ENCODE assay signal across 18 cellular contexts in the genomic region with DNA sequence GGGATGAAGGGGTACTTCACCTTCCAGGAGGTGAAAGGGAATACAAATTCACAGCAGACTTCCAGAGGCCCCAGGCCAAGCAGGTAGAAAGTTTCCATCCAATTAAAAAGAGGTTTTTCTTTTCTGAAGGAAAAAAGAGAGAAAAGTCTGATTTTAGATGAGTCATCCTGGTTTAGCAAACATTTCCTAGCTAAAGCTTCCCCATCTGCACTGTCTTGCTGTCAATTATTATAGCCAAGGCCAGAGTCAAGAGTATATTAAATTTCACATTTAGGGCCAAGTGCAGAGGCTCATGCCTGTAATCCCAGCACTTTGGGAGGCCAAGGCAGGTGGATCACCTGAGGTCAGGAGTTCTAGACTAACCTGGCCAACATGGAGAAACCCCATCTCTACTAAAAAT. TPM values are rescaled to one million over a fixed set of nuclear protein-coding genes. Genes with fewer than 3 reads are reported as not detected.
DNase-seq lines count a peak whose midpoint lies in the region; ATAC-seq and TF ChIP-seq lines count a peak whose summit lies in the region.
"Had no signal": no experiment of that assay in that cellular context is flagged by ENCODE, and none has a peak within 500 bp of the region (broad histone marks: within the 10 kb centered on the region; RNA-seq: fewer than 3 reads in every experiment).

No MANE protein-coding gene starts in this region.

- no peaks in the 10 kb centered on the region for H3K4me1 Mint-ChIP-seq in GM23338
- H3K4me1 Mint-ChIP-seq in chondrocyte (ENCODE audit: low read depth): peaks cover 17% of the 10 kb centered on the region
- no peaks in the 10 kb centered on the region for H3K4me1 Mint-ChIP-seq in activated CD4-positive, alpha-beta memory T cell treated with anti-CD3 and anti-CD28 coated beads, Interleukin-2, amount 10 ng/mL, durations not matched to agents 7 days and 5 days
- H3K4me1 Mint-ChIP-seq: natural killer cell had no signal

- H3K9me3 Mint-ChIP-seq in GM23338 (no peaks in the 10 kb centered on the region), chondrocyte (ENCODE audit: low read depth) (no peaks in the 10 kb centered on the region)
- H3K9me3 Mint-ChIP-seq in activated CD4-positive, alpha-beta memory T cell treated with anti-CD3 and anti-CD28 coated beads, Interleukin-2, amount 10 ng/mL, durations not matched to agents 7 days and 5 days: no peaks in the 10 kb centered on the region
- H3K9me3 Mint-ChIP-seq: activated T-cell treated with anti-CD3 and anti-CD28 coated beads, Interleukin-2, amount 50 U/mL, for 72 hours; CD4-positive, alpha-beta T cell; natural killer cell; stimulated activated naive CD8-positive, alpha-beta T cell treated with anti-CD3 and anti-CD28 coated beads, Interleukin-15, Interleukin-2, amounts not matched to agents 100 ng/mL and 50 ng/mL, for 24 hours; T-helper 2 cell treated with Interferon-gamma antibody and Interleukin-4, amounts not matched to agents 5 μg/mL and 100 μg/mL, for 36 hours had no signal

- no peaks in the 10 kb centered on the region for H3F3A ChIP-seq in GM23338 (replicated peaks; ENCODE audit: low read depth)

- no peak for ATAC-seq in GM23338
- peak in 2 of 4 donors; percentile 37 to 60 for ATAC-seq in psoas muscle
- ATAC-seq: activated T-cell treated with anti-CD3 and anti-CD28 coated beads, Interleukin-2, amount 50 U/mL, for 72 hours; esophagus mucosa; HCT116; natural killer cell had no signal

- H3K9me2 ChIP-seq in GM23338 (ENCODE audit: insufficient read depth): no peaks in the 10 kb centered on the region

- no peak for DNase-seq in GM23338 (ENCODE audit: low spot score)
- peak; percentile 74 for DNase-seq in NCI-H2196 (lab: John Stamatoyannopoulos, UW; ENCODE audit: unreplicated experiment)
- no peak for DNase-seq in chondrocyte (ENCODE audit: low spot score)
- no peak for DNase-seq in psoas muscle
- DNase-seq in activated CD4-positive, alpha-beta memory T cell treated with anti-CD3 and anti-CD28 coated beads, Interleukin-2, amount 10 ng/mL, durations not matched to agents 7 days and 5 days: no peak
- no peak for DNase-seq in superior temporal gyrus (ENCODE audit: extremely low spot score)
- no peak for DNase-seq in globus pallidus (ENCODE audit: low spot score)
- DNase-seq: activated CD4-positive, alpha-beta T cell treated with anti-CD3 and anti-CD28 coated beads for 48 hours; activated T-cell treated with anti-CD3 and anti-CD28 coated beads, Interleukin-2, amount 50 U/mL, for 72 hours; adrenal gland; CD4-positive, alpha-beta T cell; natural killer cell; NCI-H146 had no signal

- H3K4me1 ChIP-seq in GM23338 (ENCODE audit: insufficient read depth) (no peaks in the 10 kb centered on the region), psoas muscle (peaks cover 12% of the 10 kb centered on the region)
- H3K4me1 ChIP-seq: prostate gland had no signal

- H2AFZ ChIP-seq in GM23338: no peak overlapping the region

- H4K20me1 ChIP-seq in GM23338 (replicated peaks; ENCODE audit: insufficient read depth): no peaks in the 10 kb centered on the region

- no peaks in the 10 kb centered on the region for H3K79me2 ChIP-seq in GM23338 (replicated peaks; ENCODE audit: insufficient read depth)

- intact Hi-C loops in psoas muscle (cut with DNase I): no loop called here

- H3K4me3 ChIP-seq in GM23338 (no peak overlapping the region), psoas muscle (no peak overlapping the region)
- H3K4me3 ChIP-seq: adrenal gland, prostate gland had no signal

- H3K36me3 Mint-ChIP-seq in GM23338 (ENCODE audit: low read depth) (peaks cover 44% of the 10 kb centered on the region), chondrocyte (ENCODE audit: low read depth) (peaks cover 6% of the 10 kb centered on the region)
- peaks cover 32% of the 10 kb centered on the region for H3K36me3 Mint-ChIP-seq in activated CD4-positive, alpha-beta memory T cell treated with anti-CD3 and anti-CD28 coated beads, Interleukin-2, amount 10 ng/mL, durations not matched to agents 7 days and 5 days (ENCODE audit: low read depth)

- H3K4me2 ChIP-seq in GM23338: no peak overlapping the region

- TF ChIP-seq CTCF in GM23338 (conservative IDR thresholded peaks at IDR 0.05; ENCODE audit: low read depth in 2 of 2): no peak
- no peak for TF ChIP-seq CTCF in chondrocyte (IDR thresholded peaks at IDR 0.05)
- no peak for TF ChIP-seq CTCF in psoas muscle (IDR thresholded peaks at IDR 0.05)

- H3K27me3 Mint-ChIP-seq in GM23338 (ENCODE audit: insufficient read depth, low read depth, poor library complexity) (peaks cover 2% of the 10 kb centered on the region), chondrocyte (ENCODE audit: low read depth) (no peaks in the 10 kb centered on the region)
- H3K27me3 Mint-ChIP-seq in activated CD4-positive, alpha-beta memory T cell treated with anti-CD3 and anti-CD28 coated beads, Interleukin-2, amount 10 ng/mL, durations not matched to agents 7 days and 5 days: no peaks in the 10 kb centered on the region
- H3K27me3 Mint-ChIP-seq: CD4-positive, alpha-beta T cell; stimulated activated naive CD8-positive, alpha-beta T cell treated with anti-CD3 and anti-CD28 coated beads, Interleukin-15, Interleukin-2, amounts not matched to agents 100 ng/mL and 50 ng/mL, for 24 hours had no signal

- H3K36me3 ChIP-seq in GM23338 (ENCODE audit: insufficient read depth) (peaks cover 30% of the 10 kb centered on the region), psoas muscle (ENCODE audit: insufficient read depth in 1 of 2, low read depth in 1 of 2) (peaks cover 2 to 44% of the 10 kb centered on the region in 2 donors)

- H3K27ac ChIP-seq in GM23338 (ENCODE audit: low read depth) (no peak overlapping the region), psoas muscle (peak overlapping the region; percentile 38)

- H3K4me3 Mint-ChIP-seq in GM23338 (no peak overlapping the region), chondrocyte (ENCODE audit: unreplicated experiment) (no peak overlapping the region)
- no peak overlapping the region for H3K4me3 Mint-ChIP-seq in activated CD4-positive, alpha-beta memory T cell treated with anti-CD3 and anti-CD28 coated beads, Interleukin-2, amount 10 ng/mL, durations not matched to agents 7 days and 5 days
- H3K4me3 Mint-ChIP-seq: activated T-cell treated with anti-CD3 and anti-CD28 coated beads, Interleukin-2, amount 50 U/mL, for 72 hours; CD4-positive, alpha-beta T cell; natural killer cell; stimulated activated naive CD8-positive, alpha-beta T cell treated with anti-CD3 and anti-CD28 coated beads, Interleukin-15, Interleukin-2, amounts not matched to agents 100 ng/mL and 50 ng/mL, for 24 hours; T-helper 2 cell treated with Interferon-gamma antibody and Interleukin-4, amounts not matched to agents 5 μg/mL and 100 μg/mL, for 36 hours had no signal

- POLR2A ChIA-PET in activated CD4-positive, alpha-beta memory T cell treated with anti-CD3 and anti-CD28 coated beads, Interleukin-2, amount 10 ng/mL, durations not matched to agents 7 days and 5 days (lab: Charles Lee): no interaction called here

- no peaks in the 10 kb centered on the region for H3K9me3 ChIP-seq in psoas muscle
- H3K9me3 ChIP-seq: adrenal gland, prostate gland had no signal

- H3K27me3 ChIP-seq in GM23338 (ENCODE audit: insufficient read depth): no peaks in the 10 kb centered on the region
- no peaks in the 10 kb centered on the region for H3K27me3 ChIP-seq in psoas muscle (ENCODE audit: insufficient read depth in 3 of 3, low read length in 2 of 3)
- H3K27me3 ChIP-seq: adrenal gland had no signal

- CTCF ChIA-PET in activated CD4-positive, alpha-beta memory T cell treated with anti-CD3 and anti-CD28 coated beads, Interleukin-2, amount 10 ng/mL, durations not matched to agents 7 days and 5 days (lab: Charles Lee): no interaction called here

- H3K27ac Mint-ChIP-seq in GM23338: peak overlapping the region; percentile 59
- peak overlapping the region; percentile 23 for H3K27ac Mint-ChIP-seq in chondrocyte (ENCODE audit: unreplicated experiment)
- H3K27ac Mint-ChIP-seq in activated CD4-positive, alpha-beta memory T cell treated with anti-CD3 and anti-CD28 coated beads, Interleukin-2, amount 10 ng/mL, durations not matched to agents 7 days and 5 days: no peak overlapping the region
- H3K27ac Mint-ChIP-seq: activated T-cell treated with anti-CD3 and anti-CD28 coated beads, Interleukin-2, amount 50 U/mL, for 72 hours; CD4-positive, alpha-beta T cell; natural killer cell; stimulated activated naive CD8-positive, alpha-beta T cell treated with anti-CD3 and anti-CD28 coated beads, Interleukin-15, Interleukin-2, amounts not matched to agents 100 ng/mL and 50 ng/mL, for 24 hours; T-helper 2 cell treated with Interferon-gamma antibody and Interleukin-4, amounts not matched to agents 5 μg/mL and 100 μg/mL, for 36 hours had no signal

TF ChIP-seq in GM23338, 12 proteins besides CTCF, POLR2A, EP300 and RAD21 (continues in another document):
- TF ChIP-seq EZH2 (IDR thresholded peaks at IDR 0.05; ENCODE audit: low read depth, unreplicated experiment) (no peak), JUNB (IDR thresholded peaks at IDR 0.05; ENCODE audit: unreplicated experiment) (no peak), ZNF331 (CRISPR knock-in tag; IDR thresholded peaks at IDR 0.05; ENCODE audit: low read depth) (no peak)

RNA-seq across cellular contexts. Expression of gene NDUFC2, which starts 21.4 kb away (rescaled TPM):
- 122 and 174 TPM in 2 replicates for total RNA-seq in GM23338 (2014; rRNA removed; shearing (Covaris generic))
- polyA plus RNA-seq in GM23338 (2016; fragmentation: Nextera tagmentation; extraction: Ambion mirVana) (711 and 755 TPM in 2 replicates), psoas muscle (100 to 1,000 TPM; 224 to 350 (median 264) TPM)
- total RNA-seq in chondrocyte (172 to 185 TPM (median 175 TPM) in 3 replicates), psoas muscle (100 to 1,000 TPM; 223 to 309 (median 252) TPM)
- 100 to 1,000 TPM; 204 to 210 TPM for total RNA-seq in activated CD4-positive, alpha-beta memory T cell treated with anti-CD3 and anti-CD28 coated beads, Interleukin-2, amount 10 ng/mL, durations not matched to agents 7 days and 5 days

RNA-seq across cellular contexts. Expression of gene THRSP, which starts 37.4 kb away (rescaled TPM):
- not detected in 2 replicates for total RNA-seq in GM23338 (2014; rRNA removed; shearing (Covaris generic))
- polyA plus RNA-seq in GM23338 (2016; fragmentation: Nextera tagmentation; extraction: Ambion mirVana) (not detected in 2 replicates), psoas muscle (1 to 10 TPM in 2 of 3 donors, under 1 TPM in 1; 0.61 to 7.2 (median 2.2) TPM)
- total RNA-seq in chondrocyte (not detected in 3 replicates), psoas muscle (1 to 10 TPM in 2 of 4 donors, under 1 TPM in 2; 0.24 to 5.6 (median 1.6) TPM)
- total RNA-seq in activated CD4-positive, alpha-beta memory T cell treated with anti-CD3 and anti-CD28 coated beads, Interleukin-2, amount 10 ng/mL, durations not matched to agents 7 days and 5 days: not detected
- total RNA-seq: activated T-cell treated with anti-CD3 and anti-CD28 coated beads, Interleukin-2, amount 50 U/mL, for 72 hours; CD4-positive, alpha-beta T cell; esophagus mucosa; natural killer cell; prostate gland had no signal

RNA-seq across cellular contexts. Expression of gene ALG8, which starts 38.4 kb away (rescaled TPM):
- 89.0 and 94.3 TPM in 2 replicates for total RNA-seq in GM23338 (2014; rRNA removed; shearing (Covaris generic))
- 125 and 130 TPM in 2 replicates for polyA plus RNA-seq in GM23338 (2016; fragmentation: Nextera tagmentation; extraction: Ambion mirVana)
- 28.7 to 48.5 TPM (median 30.1 TPM) in 3 replicates for total RNA-seq in chondrocyte
- total RNA-seq in psoas muscle: 10 to 100 TPM in 2 of 4 donors, 1 to 10 TPM in 2; 9.1 to 15.7 (median 12.2) TPM
- polyA plus RNA-seq in psoas muscle: 10 to 100 TPM; 10.3 to 14.9 (median 11.4) TPM
- total RNA-seq in activated CD4-positive, alpha-beta memory T cell treated with anti-CD3 and anti-CD28 coated beads, Interleukin-2, amount 10 ng/mL, durations not matched to agents 7 days and 5 days: 10 to 100 TPM; 40.2 to 48.1 TPM
